22 cellular contexts compared by ENCODE assay signal in genomic region chr9:5850735-5851122, GRCh38. TPM values are rescaled to one million over a fixed set of nuclear protein-coding genes. Genes with fewer than 3 reads are reported as not detected.
DNase-seq lines count a peak whose midpoint lies in the region; ATAC-seq, FAIRE-seq and TF ChIP-seq lines count a peak whose summit lies in the region.
"Had no signal": no experiment of that assay in that cellular context is flagged by ENCODE, and none has a peak within 500 bp of the region (broad histone marks: within the 10 kb centered on the region; RNA-seq: fewer than 3 reads in every experiment).

No MANE protein-coding gene starts in this region.

- intact Hi-C loops in left colon (cut with DNase I, micrococcal nuclease) (no loop called here), colonic mucosa (cut with DNase I) (no loop called here)

- H3K4me1 ChIP-seq in colonic mucosa: no peaks in the 10 kb centered on the region

- no peak for DNase-seq in T-helper 2 cell treated with Interferon-gamma antibody and Interleukin-4, amounts not matched to agents 5 μg/mL and 100 μg/mL, for 36 hours (ENCODE audit: low spot score)
- no peak for DNase-seq in T-helper 2 cell
- DNase-seq in GM12891 (ENCODE audit: insufficient read length, low spot score): no peak
- DNase-seq in left colon: no peak
- DNase-seq in colonic mucosa: no peak
- DNase-seq in stimulated activated CD4-positive, alpha-beta T cell treated with anti-CD3 and anti-CD28 coated beads, Interleukin-1b, Interleukin-23, amount 100 ng/mL, for 48 hours: no peak
- DNase-seq in amygdala (lab: John Stamatoyannopoulos, UW): no peak
- DNase-seq: activated gamma-delta T cell, BE2C, DMS153, Karpas-422, NCI-H1417 treated with DMSO at 0.1 percent for 48 hours, NCI-H2171, spleen, SW 1271 had no signal

- H3K9me3 Mint-ChIP-seq in T-helper 2 cell treated with Interferon-gamma antibody and Interleukin-4, amounts not matched to agents 5 μg/mL and 100 μg/mL, for 36 hours: peaks cover 8% of the 10 kb centered on the region
- H3K9me3 Mint-ChIP-seq in activated T-helper 17 cell treated with anti-CD3 and anti-CD28 coated beads, Interleukin-2, amount 50 U/mL, for 72 hours: no peaks in the 10 kb centered on the region

- no peak for TF ChIP-seq POLR2A in GM12891 (IDR thresholded peaks at IDR 0.05; ENCODE audit: low read depth, low read length)

- H3K9me3 ChIP-seq in colonic mucosa: no peaks in the 10 kb centered on the region
- H3K9me3 ChIP-seq: BE2C, neutrophil, thoracic aorta had no signal

- H3K4me3 ChIP-seq in colonic mucosa: no peak overlapping the region
- H3K4me3 ChIP-seq: spleen, thoracic aorta had no signal

- peaks cover 65% of the 10 kb centered on the region for H3K4me1 Mint-ChIP-seq in T-helper 2 cell treated with Interferon-gamma antibody and Interleukin-4, amounts not matched to agents 5 μg/mL and 100 μg/mL, for 36 hours (ENCODE audit: low read depth)
- H3K4me1 Mint-ChIP-seq in activated T-helper 17 cell treated with anti-CD3 and anti-CD28 coated beads, Interleukin-2, amount 50 U/mL, for 72 hours: peaks cover 37% of the 10 kb centered on the region

- no peak overlapping the region for H3K9ac ChIP-seq in colonic mucosa (ENCODE audit: low read depth in 2 of 2, low read length in 2 of 2)

- H3K27me3 ChIP-seq in colonic mucosa: no peaks in the 10 kb centered on the region
- H3K27me3 ChIP-seq: BE2C, neutrophil, spleen had no signal

- H3K4me3 Mint-ChIP-seq in T-helper 2 cell treated with Interferon-gamma antibody and Interleukin-4, amounts not matched to agents 5 μg/mL and 100 μg/mL, for 36 hours: peak overlapping the region; percentile 45
- H3K4me3 Mint-ChIP-seq in activated T-helper 17 cell treated with anti-CD3 and anti-CD28 coated beads, Interleukin-2, amount 50 U/mL, for 72 hours: no peak overlapping the region

- H3K36me3 ChIP-seq in colonic mucosa: no peaks in the 10 kb centered on the region
- H3K36me3 ChIP-seq: BE2C, neutrophil, thoracic aorta had no signal

- no peak overlapping the region for H3K27ac ChIP-seq in colonic mucosa
- H3K27ac ChIP-seq: neutrophil, spleen, thoracic aorta, VCaP had no signal

- no peak for ATAC-seq in activated T-helper 17 cell treated with anti-CD3 and anti-CD28 coated beads, Interleukin-2, amount 50 U/mL, for 72 hours (replicated peaks)
- ATAC-seq in left colon: peak; percentile 2

- H3K36me3 Mint-ChIP-seq in T-helper 2 cell treated with Interferon-gamma antibody and Interleukin-4, amounts not matched to agents 5 μg/mL and 100 μg/mL, for 36 hours (ENCODE audit: low read depth): peaks cover 27% of the 10 kb centered on the region
- H3K36me3 Mint-ChIP-seq in activated T-helper 17 cell treated with anti-CD3 and anti-CD28 coated beads, Interleukin-2, amount 50 U/mL, for 72 hours (ENCODE audit: low read depth): no peaks in the 10 kb centered on the region

- TF ChIP-seq CTCF in colonic mucosa (IDR thresholded peaks at IDR 0.05): no peak

- peak; percentile 54 for FAIRE-seq in GM12891 (lab: Jason Lieb, UNC)
- FAIRE-seq: colon, frontal cortex had no signal

- H3K27me3 Mint-ChIP-seq in T-helper 2 cell treated with Interferon-gamma antibody and Interleukin-4, amounts not matched to agents 5 μg/mL and 100 μg/mL, for 36 hours (ENCODE audit: low read depth): no peaks in the 10 kb centered on the region
- no peaks in the 10 kb centered on the region for H3K27me3 Mint-ChIP-seq in activated T-helper 17 cell treated with anti-CD3 and anti-CD28 coated beads, Interleukin-2, amount 50 U/mL, for 72 hours

- peak overlapping the region; percentile 58 for H3K27ac Mint-ChIP-seq in T-helper 2 cell treated with Interferon-gamma antibody and Interleukin-4, amounts not matched to agents 5 μg/mL and 100 μg/mL, for 36 hours
- H3K27ac Mint-ChIP-seq in activated T-helper 17 cell treated with anti-CD3 and anti-CD28 coated beads, Interleukin-2, amount 50 U/mL, for 72 hours: peak overlapping the region; percentile 62

TF ChIP-seq in GM12891, 5 proteins besides CTCF, POLR2A, EP300 and RAD21:
- TF ChIP-seq POU2F2 (IDR thresholded peaks at IDR 0.05; ENCODE audit: low read depth, low read length): no peak
- no peak for TF ChIP-seq POLR2AphosphoS5 (IDR thresholded peaks at IDR 0.05; ENCODE audit: low read depth, low read length)
- TF ChIP-seq PAX5 (IDR thresholded peaks at IDR 0.05; ENCODE audit: insufficient read depth, low read length, severe bottlenecking): no peak
- no peak for TF ChIP-seq TAF1 (IDR thresholded peaks at IDR 0.05; ENCODE audit: low read depth, low read length)
- TF ChIP-seq SPI1 (IDR thresholded peaks at IDR 0.05; ENCODE audit: low read depth, low read length): no peak
TF ChIP-seq in GM12891: peak in this region for 0.

RNA-seq across cellular contexts. Expression of gene ERMP1, which starts 17.8 kb away (rescaled TPM):
- polyA plus RNA-seq in GM12891 (2012; ENCODE audit: low read depth, missing spikeins): 8.1 TPM
- total RNA-seq in activated T-helper 17 cell treated with anti-CD3 and anti-CD28 coated beads, Interleukin-2, amount 50 U/mL, for 72 hours: 10 to 100 TPM; 17.7 to 22.4 TPM
- total RNA-seq in left colon (10 to 100 TPM; 33.6 to 44.5 TPM), colonic mucosa (10 to 100 TPM; 47.3 to 50.8 TPM)

RNA-seq across cellular contexts. Expression of gene MLANA, which starts 40.0 kb away (rescaled TPM):
- polyA plus RNA-seq in GM12891 (2012; ENCODE audit: low read depth, missing spikeins): 0.15 TPM
- not detected for total RNA-seq in activated T-helper 17 cell treated with anti-CD3 and anti-CD28 coated beads, Interleukin-2, amount 50 U/mL, for 72 hours
- total RNA-seq in left colon: not detected
- total RNA-seq in colonic mucosa: not detected
- total RNA-seq: A172, frontal cortex, spleen, thoracic aorta had no signal
- polyA plus RNA-seq: spleen had no signal
